ENCODE assay signal across 2 cellular contexts in genomic region chr10:110208614-110209398, GRCh38.
TF ChIP-seq lines count a peak whose summit lies in the region.

No MANE protein-coding gene starts in this region.

TF ChIP-seq in A549, 52 proteins besides CTCF, POLR2A, EP300 and RAD21:
- TF ChIP-seq MAX (IDR thresholded peaks at IDR 0.05): peak; percentile 3; the same call in 1 of the 2 replicates
- TF ChIP-seq CEBPB (IDR thresholded peaks at IDR 0.05): no peak

TF ChIP-seq in GM12878, 131 proteins besides CTCF, POLR2A, EP300 and RAD21 (continued from another document):
- TF ChIP-seq CHD1 (IDR thresholded peaks at IDR 0.05; ENCODE audit: low read depth, low read length) (no peak), KAT2A (conservative IDR thresholded peaks at IDR 0.05; ENCODE audit: control insufficient read depth, low read depth, low read length) (no peak), GABPA (IDR thresholded peaks at IDR 0.05; ENCODE audit: low read depth) (no peak), RELB (IDR thresholded peaks at IDR 0.05; ENCODE audit: low read depth) (no peak), ZBTB40 (IDR thresholded peaks at IDR 0.05; ENCODE audit: borderline replicate concordance) (0 out of 2 replicates have a peak, but pooled peaks have one; percentile 26), BCL11A (IDR thresholded peaks at IDR 0.05; ENCODE audit: low read depth, low read length) (no peak), ZNF207 (IDR thresholded peaks at IDR 0.05; ENCODE audit: borderline replicate concordance) (0 out of 2 replicates have a peak, but pooled peaks have one; percentile 27), SMC3 (IDR thresholded peaks at IDR 0.05; ENCODE audit: borderline replicate concordance, low read length) (no peak; the same call in 1 of the 2 replicates), MXI1 (IDR thresholded peaks at IDR 0.05; ENCODE audit: low read depth, low read length) (peak; percentile 23), EGR1 (IDR thresholded peaks at IDR 0.05; ENCODE audit: borderline replicate concordance in 1 of 2, low read depth in 2 of 2, low read length in 2 of 2) (peak in 1 of 2 experiments; percentile 41; a peak in 1 of 3 replicates), NBN (IDR thresholded peaks at IDR 0.05) (0 out of 2 replicates have a peak, but pooled peaks have one; percentile 1), BHLHE40 (IDR thresholded peaks at IDR 0.05; ENCODE audit: borderline replicate concordance in 1 of 2, low read depth in 2 of 2, low read length in 1 of 2) (peak in 1 of 2 experiments; percentile 28; a peak in 1 of 4 replicates)
